In the genomic region with DNA sequence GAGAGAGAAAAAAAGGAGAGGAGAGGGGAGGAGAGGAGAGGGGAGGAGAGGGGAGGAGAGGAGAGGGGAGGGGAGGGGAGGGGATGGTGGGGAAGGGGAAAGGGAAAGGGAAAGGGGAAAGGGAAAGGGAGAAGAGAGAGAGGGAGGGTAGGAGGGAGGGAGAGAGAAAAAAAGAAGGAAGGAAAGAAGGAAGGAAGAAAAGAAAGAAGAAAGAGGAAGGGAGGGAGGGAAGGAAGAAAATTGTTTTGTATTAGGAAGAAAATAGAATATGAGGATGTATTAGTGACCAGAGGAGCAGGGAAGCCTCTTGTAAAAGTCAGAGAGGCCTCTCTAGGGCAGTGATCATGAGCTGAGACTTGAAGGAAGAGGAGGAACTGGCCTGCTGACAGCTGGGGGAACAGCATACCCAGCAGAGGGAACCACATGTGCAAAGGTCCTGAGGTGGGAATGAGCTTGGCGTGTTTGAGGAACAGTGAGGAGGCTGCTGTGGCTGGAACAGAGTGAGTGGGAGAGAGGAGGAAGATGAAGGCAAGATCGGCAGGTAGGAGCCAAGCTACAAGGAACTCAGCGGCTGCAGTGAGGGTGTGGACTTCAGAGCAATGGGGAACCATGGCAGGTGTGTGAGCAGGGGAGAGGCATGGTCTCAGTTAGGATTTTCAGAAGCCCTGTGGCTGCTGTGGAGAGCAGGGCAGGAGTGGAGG, we compare ENCODE assay signal across 19 cellular contexts. TPM values are rescaled to one million over a fixed set of nuclear protein-coding genes. Genes with fewer than 3 reads are reported as not detected.
A peak's percentile ranks its signal among the peaks of the same experiment; 100 is the strongest.
DNase-seq lines count a peak whose midpoint lies in the region; ATAC-seq and TF ChIP-seq lines count a peak whose summit lies in the region.
"Had no signal": no experiment of that assay in that cellular context is flagged by ENCODE, and none has a peak within 500 bp of the region (broad histone marks: within the 10 kb centered on the region; RNA-seq: fewer than 3 reads in every experiment).

No MANE protein-coding gene starts in this region.

- H3K27ac ChIP-seq in endodermal cell (ENCODE audit: low read depth, low read length) (no peak overlapping the region), neuronal stem cell (replicated peaks; ENCODE audit: low read length) (no peak overlapping the region)
- H3K27ac ChIP-seq: 22Rv1, A549, C4-2B, HL-60 had no signal

- no peak for DNase-seq in activated CD4-positive, alpha-beta T cell treated with anti-CD3 and anti-CD28 coated beads, Interleukin-2, amount 10 ng/mL, durations not matched to agents 7 days and 5 days
- no peak for DNase-seq in activated CD4-positive, alpha-beta T cell treated with anti-CD3 and anti-CD28 coated beads for 1 hour
- DNase-seq in endodermal cell (no peak), neuronal stem cell (ENCODE audit: low spot score) (no peak), NCI-H2081 treated with DMSO at 0.1 percent for 48 hours (lab: John Stamatoyannopoulos, UW) (no peak), nephron progenitor cell (no peak)
- DNase-seq in stimulated activated naive B cell treated with anti-CD40 and anti-IgM and Interleukin-4, amounts not matched to agents 10 μg/mL and 1 μg/mL and 100 μg/mL, for 72 hours: no peak
- DNase-seq: AML-193; CD4-positive, alpha-beta memory T cell; DMS153; DMS79; GDM1; IMR-90 had no signal

- H3K27ac Mint-ChIP-seq in activated CD4-positive, alpha-beta T cell treated with anti-CD3 and anti-CD28 coated beads, Interleukin-2, amount 10 ng/mL, durations not matched to agents 7 days and 5 days: peak overlapping the region; percentile 5
- peak overlapping the region; percentile 16 for H3K27ac Mint-ChIP-seq in endodermal cell
- peak overlapping the region; percentile 16 for H3K27ac Mint-ChIP-seq in stimulated activated naive B cell treated with anti-CD40 and anti-IgM and Interleukin-4, amounts not matched to agents 10 μg/mL and 1 μg/mL and 100 μg/mL, for 72 hours
- no peak overlapping the region for H3K27ac Mint-ChIP-seq in nephron progenitor cell

- H3K4me3 Mint-ChIP-seq in activated CD4-positive, alpha-beta T cell treated with anti-CD3 and anti-CD28 coated beads, Interleukin-2, amount 10 ng/mL, durations not matched to agents 7 days and 5 days: no peak overlapping the region
- H3K4me3 Mint-ChIP-seq in endodermal cell (no peak overlapping the region), nephron progenitor cell (no peak overlapping the region)
- no peak overlapping the region for H3K4me3 Mint-ChIP-seq in stimulated activated naive B cell treated with anti-CD40 and anti-IgM and Interleukin-4, amounts not matched to agents 10 μg/mL and 1 μg/mL and 100 μg/mL, for 72 hours
- H3K4me3 Mint-ChIP-seq: CD4-positive, alpha-beta memory T cell had no signal

- CTCF ChIA-PET in activated CD4-positive, alpha-beta T cell treated with anti-CD3 and anti-CD28 coated beads, Interleukin-2, amount 10 ng/mL, durations not matched to agents 7 days and 5 days (lab: Charles Lee): interaction anchor here (0.6 to 1.0 kb wide), 5 partner anchors 19 to 287 kb away, joined by 3 read pairs; partner anchors contain the start of gene CCDC124

- H3K9ac ChIP-seq in endodermal cell (ENCODE audit: extremely low read depth, low read length, poor library complexity, severe bottlenecking) (no peak overlapping the region), neuronal stem cell (ENCODE audit: low read depth, low read length, poor library complexity) (no peak overlapping the region)

- H2BK5ac ChIP-seq in neuronal stem cell (ENCODE audit: low read length): peak overlapping the region; percentile 55

- WGBS in endodermal cell (ENCODE audit: insufficient coverage in 1 of 2, insufficient read length in 1 of 2), 2 experiments: 93 to 94% methylated on average over 3 of the region's 3 CpGs
- WGBS in neuronal stem cell (ENCODE audit: extremely low coverage in 2 of 2, insufficient read length in 2 of 2, insufficient replicate concordance in 1 of 2), 2 donors: no CpG with 5 or more reads among the region's 3 CpGs

- no peaks in the 10 kb centered on the region for H3K36me3 Mint-ChIP-seq in activated CD4-positive, alpha-beta T cell treated with anti-CD3 and anti-CD28 coated beads, Interleukin-2, amount 10 ng/mL, durations not matched to agents 7 days and 5 days (ENCODE audit: low read depth)
- H3K36me3 Mint-ChIP-seq in endodermal cell (ENCODE audit: low read depth) (no peaks in the 10 kb centered on the region), nephron progenitor cell (ENCODE audit: low read depth) (peaks cover 8% of the 10 kb centered on the region)
- H3K36me3 Mint-ChIP-seq in stimulated activated naive B cell treated with anti-CD40 and anti-IgM and Interleukin-4, amounts not matched to agents 10 μg/mL and 1 μg/mL and 100 μg/mL, for 72 hours: no peaks in the 10 kb centered on the region
- H3K36me3 Mint-ChIP-seq: CD4-positive, alpha-beta memory T cell had no signal

- H3K36me3 ChIP-seq in endodermal cell (ENCODE audit: control insufficient read depth, insufficient read depth, low read length) (no peaks in the 10 kb centered on the region), neuronal stem cell (replicated peaks in 1 of 2; ENCODE audit: control insufficient read depth in 2 of 2, insufficient read depth in 2 of 2, low read length in 2 of 2) (no peaks in the 10 kb centered on the region)
- H3K36me3 ChIP-seq: HAP-1 had no signal

- peak overlapping the region; percentile 5 for H2BK15ac ChIP-seq in neuronal stem cell (ENCODE audit: low read length)

- H3K4me1 ChIP-seq in endodermal cell (ENCODE audit: control insufficient read depth, insufficient read depth, low read length): peaks cover 3% of the 10 kb centered on the region
- H3K4me1 ChIP-seq in neuronal stem cell (ENCODE audit: control insufficient read depth in 2 of 2, insufficient read depth in 1 of 2, low read depth in 1 of 2, low read length in 2 of 2): peaks cover 9 to 14% of the 10 kb centered on the region in 2 donors

- H4K8ac ChIP-seq in neuronal stem cell (ENCODE audit: low read depth, low read length): no peak overlapping the region

- peak overlapping the region; percentile 60 for H2AK5ac ChIP-seq in neuronal stem cell (ENCODE audit: low read depth, low read length)

- no peak overlapping the region for H3K4ac ChIP-seq in neuronal stem cell (ENCODE audit: low read length)

- no peak overlapping the region for H3K4me2 ChIP-seq in neuronal stem cell (ENCODE audit: insufficient read depth, low read length, poor library complexity, severe bottlenecking)
- H3K4me2 ChIP-seq: A549 had no signal

- H3K27me3 ChIP-seq in endodermal cell (ENCODE audit: control insufficient read depth, insufficient read depth, low read length, poor library complexity, severe bottlenecking) (peaks cover 18% of the 10 kb centered on the region), neuronal stem cell (ENCODE audit: control insufficient read depth in 3 of 3, insufficient read depth in 3 of 3, low read depth in 1 of 3, low read length in 3 of 3) (peaks cover 12 to 21% (median 15%) of the 10 kb centered on the region in 3 experiments)

- H3K4me3 ChIP-seq in endodermal cell (ENCODE audit: low read length) (no peak overlapping the region), neuronal stem cell (ENCODE audit: low read length in 2 of 2) (no peak overlapping the region)
- H3K4me3 ChIP-seq: A549, HAP-1 had no signal

- no peak overlapping the region for H2AFZ ChIP-seq in neuronal stem cell (ENCODE audit: low read length)

- peak overlapping the region; percentile 8 for H3K23ac ChIP-seq in neuronal stem cell (ENCODE audit: low read depth, low read length, poor library complexity)

- H3K9me3 ChIP-seq in endodermal cell (ENCODE audit: control insufficient read depth, low read length) (no peaks in the 10 kb centered on the region), neuronal stem cell (replicated peaks in 1 of 2; ENCODE audit: control insufficient read depth in 2 of 2, insufficient read depth in 1 of 2, low read depth in 1 of 2, low read length in 2 of 2) (no peaks in the 10 kb centered on the region)
- H3K9me3 ChIP-seq: A549, HAP-1 had no signal

- no peaks in the 10 kb centered on the region for H3K9me3 Mint-ChIP-seq in activated CD4-positive, alpha-beta T cell treated with anti-CD3 and anti-CD28 coated beads, Interleukin-2, amount 10 ng/mL, durations not matched to agents 7 days and 5 days
- no peaks in the 10 kb centered on the region for H3K9me3 Mint-ChIP-seq in endodermal cell
- no peaks in the 10 kb centered on the region for H3K9me3 Mint-ChIP-seq in stimulated activated naive B cell treated with anti-CD40 and anti-IgM and Interleukin-4, amounts not matched to agents 10 μg/mL and 1 μg/mL and 100 μg/mL, for 72 hours
- no peaks in the 10 kb centered on the region for H3K9me3 Mint-ChIP-seq in nephron progenitor cell
- H3K9me3 Mint-ChIP-seq: CD4-positive, alpha-beta memory T cell had no signal

- no peak overlapping the region for H2BK12ac ChIP-seq in neuronal stem cell (ENCODE audit: low read length)

- H4K91ac ChIP-seq in neuronal stem cell (ENCODE audit: low read depth, low read length, poor library complexity): no peak overlapping the region

- POLR2A ChIA-PET in activated CD4-positive, alpha-beta T cell treated with anti-CD3 and anti-CD28 coated beads, Interleukin-2, amount 10 ng/mL, durations not matched to agents 7 days and 5 days (lab: Charles Lee): no interaction called here

- peaks cover 1% of the 10 kb centered on the region for H3K4me1 Mint-ChIP-seq in activated CD4-positive, alpha-beta T cell treated with anti-CD3 and anti-CD28 coated beads, Interleukin-2, amount 10 ng/mL, durations not matched to agents 7 days and 5 days
- H3K4me1 Mint-ChIP-seq in endodermal cell: peaks cover 8% of the 10 kb centered on the region
- peaks cover 11 to 13% of the 10 kb centered on the region in 2 donors for H3K4me1 Mint-ChIP-seq in stimulated activated naive B cell treated with anti-CD40 and anti-IgM and Interleukin-4, amounts not matched to agents 10 μg/mL and 1 μg/mL and 100 μg/mL, for 72 hours
- H3K4me1 Mint-ChIP-seq in nephron progenitor cell: peaks cover 19% of the 10 kb centered on the region

- TF ChIP-seq CTCF in endodermal cell (conservative IDR thresholded peaks at IDR 0.05) (no peak), nephron progenitor cell (IDR thresholded peaks at IDR 0.05) (no peak)

- no peak overlapping the region for H3K14ac ChIP-seq in neuronal stem cell (ENCODE audit: low read length)

- H3K18ac ChIP-seq in neuronal stem cell (ENCODE audit: low read length): peak overlapping the region; percentile 36

- H2BK120ac ChIP-seq in neuronal stem cell (ENCODE audit: low read depth, low read length): no peak overlapping the region

- no peak for ATAC-seq in stimulated activated naive B cell treated with anti-CD40 and anti-IgM and Interleukin-4, amounts not matched to agents 10 μg/mL and 1 μg/mL and 100 μg/mL, for 72 hours (replicated peaks)
- ATAC-seq in GM21381 (IDR thresholded peaks at IDR 0.05; ENCODE audit: unreplicated experiment): no peak
- ATAC-seq: A549 had no signal

- no peaks in the 10 kb centered on the region for H3K79me1 ChIP-seq in neuronal stem cell (ENCODE audit: low read depth, low read length)

- peaks cover 34% of the 10 kb centered on the region for H3K27me3 Mint-ChIP-seq in activated CD4-positive, alpha-beta T cell treated with anti-CD3 and anti-CD28 coated beads, Interleukin-2, amount 10 ng/mL, durations not matched to agents 7 days and 5 days
- H3K27me3 Mint-ChIP-seq in endodermal cell (ENCODE audit: insufficient read depth) (peaks cover 42% of the 10 kb centered on the region), nephron progenitor cell (ENCODE audit: low read depth, poor library complexity) (peaks cover 44% of the 10 kb centered on the region)
- peaks cover 32 to 50% of the 10 kb centered on the region in 2 donors for H3K27me3 Mint-ChIP-seq in stimulated activated naive B cell treated with anti-CD40 and anti-IgM and Interleukin-4, amounts not matched to agents 10 μg/mL and 1 μg/mL and 100 μg/mL, for 72 hours

RNA-seq across cellular contexts. Expression of gene KCNN1, which starts 9.6 kb away (rescaled TPM):
- not detected for total RNA-seq in activated CD4-positive, alpha-beta T cell treated with anti-CD3 and anti-CD28 coated beads, Interleukin-2, amount 10 ng/mL, durations not matched to agents 7 days and 5 days
- total RNA-seq in endodermal cell: 1 to 10 TPM; 5.8 to 8.2 TPM
- polyA plus RNA-seq in endodermal cell (2013, experiment 1 of 2): 13.1 TPM
- 11.3 TPM for polyA plus RNA-seq in endodermal cell (2013, experiment 2 of 2)
- 8.4 TPM for polyA plus RNA-seq in neuronal stem cell (2013, experiment 1 of 2)
- polyA plus RNA-seq in neuronal stem cell (2013, experiment 2 of 2): 7.4 TPM
- total RNA-seq: CD4-positive, alpha-beta memory T cell; IMR-90 had no signal
- polyA plus RNA-seq: CD4-positive, alpha-beta memory T cell had no signal

RNA-seq across cellular contexts. Expression of gene CCDC124, which starts 24.5 kb away (rescaled TPM):
- total RNA-seq in activated CD4-positive, alpha-beta T cell treated with anti-CD3 and anti-CD28 coated beads, Interleukin-2, amount 10 ng/mL, durations not matched to agents 7 days and 5 days: 10 to 100 TPM; 59.2 to 64.7 TPM
- 100 to 1,000 TPM; 129 to 143 TPM for total RNA-seq in endodermal cell
- 93.5 TPM for polyA plus RNA-seq in endodermal cell (2013, experiment 1 of 2)
- 87.9 TPM for polyA plus RNA-seq in endodermal cell (2013, experiment 2 of 2)
- polyA plus RNA-seq in neuronal stem cell (2013, experiment 1 of 2): 88.1 TPM
- polyA plus RNA-seq in neuronal stem cell (2013, experiment 2 of 2): 85.6 TPM

RNA-seq across cellular contexts. Expression of gene ARRDC2, which starts 50.7 kb away (rescaled TPM):
- total RNA-seq in activated CD4-positive, alpha-beta T cell treated with anti-CD3 and anti-CD28 coated beads, Interleukin-2, amount 10 ng/mL, durations not matched to agents 7 days and 5 days: 10 to 100 TPM; 40.1 to 51.1 TPM
- 1 to 10 TPM; 6.8 to 7.0 TPM for total RNA-seq in endodermal cell
- polyA plus RNA-seq in endodermal cell (2013, experiment 1 of 2): 3.3 TPM
- 2.4 TPM for polyA plus RNA-seq in endodermal cell (2013, experiment 2 of 2)
- 0.81 TPM for polyA plus RNA-seq in neuronal stem cell (2013, experiment 1 of 2)
- polyA plus RNA-seq in neuronal stem cell (2013, experiment 2 of 2): 0.75 TPM

Comparison
In these comparisons a context has a peak if more than half of its experiments do, and no peak if none do; other contexts are left out.
1. RNA of gene KCNN1, which starts 9.6 kb away (total RNA-seq): 5.8 to 8.2 TPM in endodermal cell; not detected in activated CD4-positive, alpha-beta T cell treated with anti-CD3 and anti-CD28 coated beads, Interleukin-2, amount 10 ng/mL, durations not matched to agents 7 days and 5 days; every median in the first group is over 4 times any median in the second.
2. RNA of gene ARRDC2, which starts 50.7 kb away (total RNA-seq): 40.1 to 51.1 TPM in activated CD4-positive, alpha-beta T cell treated with anti-CD3 and anti-CD28 coated beads, Interleukin-2, amount 10 ng/mL, durations not matched to agents 7 days and 5 days; 6.8 to 7.0 TPM in endodermal cell; every median in the first group is over 4 times any median in the second.